In the genomic region with DNA sequence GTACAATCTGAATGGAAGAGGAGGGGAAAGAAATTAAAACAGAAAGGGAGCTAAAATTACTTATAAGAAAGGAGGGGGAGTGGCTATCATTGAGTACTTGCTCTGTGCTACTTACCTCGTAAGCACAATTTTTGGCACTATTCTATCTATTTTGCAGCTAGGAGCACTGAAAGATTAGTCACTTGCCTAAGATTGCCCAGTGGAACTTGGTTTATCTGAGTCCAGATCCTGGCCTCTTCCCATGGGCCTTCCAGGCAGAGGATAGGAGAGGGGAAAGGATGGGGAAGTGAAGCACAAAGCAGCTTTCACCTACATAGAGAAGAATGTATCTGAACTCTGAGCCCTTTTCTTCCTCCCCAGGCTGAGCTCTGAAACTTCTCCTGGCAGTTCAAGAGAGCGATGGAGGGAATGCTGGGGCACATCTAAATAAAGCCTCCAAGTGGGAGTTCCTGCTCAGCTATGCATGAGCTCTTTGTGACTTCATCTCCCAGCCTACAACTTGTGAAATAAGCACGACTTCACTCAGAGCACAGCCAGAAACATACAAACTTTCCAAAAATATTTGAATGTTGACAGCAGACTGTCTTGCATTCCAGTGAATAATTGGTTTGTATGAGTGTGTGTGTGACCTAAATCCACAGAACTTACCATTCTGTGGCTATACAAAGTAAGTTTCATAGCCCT, we compare ENCODE assay signal across 18 cellular contexts. TPM values are rescaled to one million over a fixed set of nuclear protein-coding genes. Genes with fewer than 3 reads are reported as not detected.
DNase-seq lines count a peak whose midpoint lies in the region; ATAC-seq and TF ChIP-seq lines count a peak whose summit lies in the region.
"Had no signal": no experiment of that assay in that cellular context is flagged by ENCODE, and none has a peak within 500 bp of the region (broad histone marks: within the 10 kb centered on the region; RNA-seq: fewer than 3 reads in every experiment).

No MANE protein-coding gene starts in this region.

- no peaks in the 10 kb centered on the region for H3K4me1 ChIP-seq in left ventricle myocardium inferior
- H3K4me1 ChIP-seq: BE2C, Peyer's patch had no signal

- no peaks in the 10 kb centered on the region for H3K36me3 ChIP-seq in left ventricle myocardium inferior
- H3K36me3 ChIP-seq: BE2C, Peyer's patch had no signal

- H3K27ac ChIP-seq in caudate nucleus (ENCODE audit: low read depth, low read length), result peak overlapping the region; percentile 26
- peak overlapping the region; percentile 34 for H3K27ac ChIP-seq in left ventricle myocardium inferior (replicated peaks)

- H3K4me3 ChIP-seq in left ventricle myocardium inferior, result no peak overlapping the region
- H3K4me3 ChIP-seq: Peyer's patch had no signal

- DNase-seq in AG20443 (ENCODE audit: low spot score), result peak; percentile 86
- DNase-seq in caudate nucleus (lab: John Stamatoyannopoulos, UW), result peak in 37 of 61 donors; percentile 19 to 93 (median 42)
- DNase-seq in left ventricle myocardium inferior, result no peak
- peak; percentile 83 for DNase-seq in putamen (ENCODE audit: low spot score)
- no peak for DNase-seq in RPMI8226
- no peak for DNase-seq in central memory CD4-positive, alpha-beta T cell
- DNase-seq in NCI-H1417 treated with DMSO at 0.1 percent for 48 hours (lab: John Stamatoyannopoulos, UW), result no peak
- DNase-seq: activated CD4-positive, alpha-beta T cell treated with anti-CD3 and anti-CD28 coated beads, Interleukin-2, amount 50 U/mL, for 1 hour; activated gamma-delta T cell treated with Interleukin-2 at 50 U/mL for 16 hours; BE2C; DND-41; foreskin melanocyte; GOT3; MV-4-11; Peyer's patch; stimulated activated CD8-positive, alpha-beta memory T cell treated with anti-CD3 and anti-CD28 coated beads, Interleukin-4, amount 100 ng/mL, for 48 hours; T-helper 2 cell had no signal

- TF ChIP-seq CTCF in left ventricle myocardium inferior (IDR thresholded peaks at IDR 0.05; ENCODE audit: borderline replicate concordance), result no peak

- ATAC-seq in HG02870 (IDR thresholded peaks at IDR 0.05; ENCODE audit: unreplicated experiment), result no peak

- no peaks in the 10 kb centered on the region for H3K9me3 ChIP-seq in left ventricle myocardium inferior (replicated peaks)
- H3K9me3 ChIP-seq: BE2C, Peyer's patch had no signal

- peaks cover 15% of the 10 kb centered on the region for H3K27me3 ChIP-seq in left ventricle myocardium inferior (ENCODE audit: low read depth)
- H3K27me3 ChIP-seq: BE2C, Peyer's patch had no signal

- intact Hi-C loops in left ventricle myocardium inferior (cut with micrococcal nuclease), result no loop called here

RNA-seq across cellular contexts. Expression of gene HMGB4, which starts 29.4 kb away (rescaled TPM):
- not detected for total RNA-seq in left ventricle myocardium inferior
- total RNA-seq: Peyer's patch had no signal

Comparison
In these comparisons a context has a peak if more than half of its experiments do, and no peak if none do; other contexts are left out.
1. DNase-seq: peak in AG20443 (single experiment), caudate nucleus (37 of 61) and putamen (single experiment); none in left ventricle myocardium inferior (single experiment), RPMI8226 (single experiment), central memory CD4-positive, alpha-beta T cell (single experiment) and NCI-H1417 treated with DMSO at 0.1 percent for 48 hours (single experiment).